ENCODE assay signal across 18 cellular contexts in genomic region chr11:117107701-117108590, GRCh38. TPM values are rescaled to one million over a fixed set of nuclear protein-coding genes. Genes with fewer than 3 reads are reported as not detected.
DNase-seq lines count a peak whose midpoint lies in the region; ATAC-seq and TF ChIP-seq lines count a peak whose summit lies in the region.
"Had no signal": no experiment of that assay in that cellular context is flagged by ENCODE, and none has a peak within 500 bp of the region (broad histone marks: within the 10 kb centered on the region; RNA-seq: fewer than 3 reads in every experiment).

No MANE protein-coding gene starts in this region.

- CTCF ChIA-PET in IMR-90 (lab: Yijun Ruan, JAX): interaction anchor here (0.8 to 1.4 kb wide), 3 partner anchors 227 to 317 kb away, joined by 3 read pairs; partner anchors contain the start of gene APOA5

- H3K36me3 ChIP-seq in IMR-90 (ENCODE audit: control insufficient read depth, insufficient read depth, low read length) (no peaks in the 10 kb centered on the region), Karpas-422 (ENCODE audit: insufficient read depth, low read length) (no peaks in the 10 kb centered on the region)

- H3K79me1 ChIP-seq in IMR-90 (ENCODE audit: low read depth in 1 of 2, low read length in 2 of 2): no peaks in the 10 kb centered on the region

- H2AFZ ChIP-seq in IMR-90 (replicated peaks; ENCODE audit: low read length, poor library complexity): no peak overlapping the region
- no peak overlapping the region for H2AFZ ChIP-seq in Karpas-422 (ENCODE audit: low read length)

- no peaks in the 10 kb centered on the region for H3K79me2 ChIP-seq in Karpas-422 (ENCODE audit: low read length)

- BruUV-seq in IMR-90 (replicated peaks; lab: Mats Ljungman, UMichigan): no TSS peak

- H3K27me3 ChIP-seq in IMR-90 (ENCODE audit: control insufficient read depth, insufficient read depth, low read length) (no peaks in the 10 kb centered on the region), Karpas-422 (ENCODE audit: low read length) (no peaks in the 10 kb centered on the region)

- no CpG with 5 or more reads among the region's 5 CpGs for WGBS in IMR-90 (ENCODE audit: extremely low coverage in 2 of 2, insufficient read length in 1 of 2), 2 experiments

- no peak overlapping the region for H2BK120ac ChIP-seq in IMR-90 (ENCODE audit: low read depth, low read length)

- no peak overlapping the region for H4K91ac ChIP-seq in IMR-90 (ENCODE audit: insufficient read depth, low read depth, low read length)

- ATAC-seq in IMR-90 (ENCODE audit: low read depth) (peak; percentile 82), HG03457 (IDR thresholded peaks at IDR 0.05; ENCODE audit: unreplicated experiment) (no peak), HG03521 (IDR thresholded peaks at IDR 0.05; ENCODE audit: unreplicated experiment) (no peak)
- ATAC-seq: T-cell had no signal

- no peak overlapping the region; a peak in 1 of 4 replicates for H4K8ac ChIP-seq in IMR-90 (ENCODE audit: low read depth in 2 of 2, low read length in 2 of 2)

- H3K4me1 ChIP-seq in IMR-90 (ENCODE audit: control insufficient read depth, insufficient read depth, low read length) (peaks cover 1% of the 10 kb centered on the region; the same call in 1 of the 2 replicates), Karpas-422 (ENCODE audit: low read length) (no peaks in the 10 kb centered on the region)

- POLR2A ChIA-PET in IMR-90 (lab: Charles Lee; ENCODE audit: unreplicated experiment): no interaction called here

- no peak overlapping the region for H2AK9ac ChIP-seq in IMR-90 (replicated peaks; ENCODE audit: low read depth, low read length, poor library complexity)

- TF ChIP-seq RAD21 in IMR-90 (IDR thresholded peaks at IDR 0.05; ENCODE audit: low read length): no peak

- no peak overlapping the region for H2BK5ac ChIP-seq in IMR-90 (ENCODE audit: low read depth, low read length, poor library complexity, severe bottlenecking)

- no peak overlapping the region for H3K4me3 ChIP-seq in IMR-90 (ENCODE audit: insufficient read depth, low read depth, low read length)
- H3K4me3 ChIP-seq in cardiac fibroblast (replicated peaks in 1 of 2; ENCODE audit: low read depth in 2 of 2, low read length in 2 of 2): no peak overlapping the region
- no peak overlapping the region for H3K4me3 ChIP-seq in Karpas-422 (ENCODE audit: low read length)

- DNase-seq in EH (ENCODE audit: low read depth) (peak; percentile 49), IMR-90 (peak; percentile 68), cardiac fibroblast (ENCODE audit: low read depth in 2 of 2) (peak; percentile 21 to 56), iris pigment epithelial cell (ENCODE audit: low read depth) (peak; percentile 70), Karpas-422 (no peak)
- DNase-seq in stimulated activated CD8-positive, alpha-beta memory T cell treated with anti-CD3 and anti-CD28 coated beads, Interleukin-4, amount 100 ng/mL, for 48 hours: no peak
- DNase-seq: C1 segment of cervical spinal cord, H9, MM.1S, NCI-H1105 treated with DMSO at 0.1 percent for 48 hours, NCI-H187 treated with DMSO at 0.1 percent for 48 hours, NCI-H2171 treated with DMSO at 0.1 percent for 48 hours, NCI-H510A, T-cell had no signal

- no peak overlapping the region for H3K56ac ChIP-seq in IMR-90 (ENCODE audit: extremely low read depth, insufficient read depth, low read length)

- intact Hi-C loops in IMR-90 (cut with micrococcal nuclease): loop anchor here (1.0 to 2.0 kb wide), 2 partner anchors 37 to 118 kb away; partner anchors contain the start of gene PAFAH1B2

- no peak overlapping the region for H2BK20ac ChIP-seq in IMR-90 (ENCODE audit: low read depth, low read length)

- H3K4me2 ChIP-seq in IMR-90 (ENCODE audit: low read depth, low read length) (no peak overlapping the region; the same call in 1 of the 2 replicates), Karpas-422 (ENCODE audit: low read depth, low read length, poor library complexity, severe bottlenecking) (no peak overlapping the region)
- H3K4me2 ChIP-seq: KMS-11 had no signal

- no peak overlapping the region for H3K4ac ChIP-seq in IMR-90 (ENCODE audit: low read depth, low read length)

- H3K9ac ChIP-seq in IMR-90 (ENCODE audit: low read depth, low read length) (no peak overlapping the region), Karpas-422 (ENCODE audit: low read length) (no peak overlapping the region)
- H3K9ac ChIP-seq: KMS-11 had no signal

- H4K20me1 ChIP-seq in IMR-90 (ENCODE audit: insufficient read depth, low read length) (no peaks in the 10 kb centered on the region), Karpas-422 (ENCODE audit: insufficient read depth, low read depth, low read length) (no peaks in the 10 kb centered on the region)

- no peak overlapping the region for H3K27ac ChIP-seq in IMR-90 (ENCODE audit: insufficient read depth, low read length)
- no peak overlapping the region for H3K27ac ChIP-seq in Karpas-422 (ENCODE audit: low read length)
- H3K27ac ChIP-seq: HL-60, KMS-11 had no signal

- TF ChIP-seq POLR2A in IMR-90 (IDR thresholded peaks at IDR 0.05; ENCODE audit: low read depth, low read length): no peak

- H4K5ac ChIP-seq in IMR-90 (ENCODE audit: low read depth, low read length): no peak overlapping the region

- no peaks in the 10 kb centered on the region for H3K9me2 ChIP-seq in Karpas-422 (replicated peaks; ENCODE audit: insufficient read depth, low read length)

- TF ChIP-seq CTCF in IMR-90 (conservative IDR thresholded peaks at IDR 0.05; ENCODE audit: low read depth, low read length) (no peak), cardiac fibroblast (IDR thresholded peaks at IDR 0.05; ENCODE audit: low read depth, low read length) (no peak)

- dilution Hi-C loops in IMR-90 (cut with HindIII; ENCODE audit: low sequenced_read_pairs, unreplicated experiment): no loop called here

- H3K9me1 ChIP-seq in IMR-90 (ENCODE audit: insufficient read depth, low read length): no peaks in the 10 kb centered on the region

- H3K9me3 ChIP-seq in IMR-90 (ENCODE audit: control insufficient read depth, insufficient read depth, low read length) (no peaks in the 10 kb centered on the region), Karpas-422 (ENCODE audit: low read length) (no peaks in the 10 kb centered on the region)

- in situ Hi-C loops in IMR-90 (cut with MboI; ENCODE audit: low sequenced_read_pairs): no loop called here

- H3K23ac ChIP-seq in IMR-90 (ENCODE audit: low read depth, low read length): no peak overlapping the region

- H3K18ac ChIP-seq in IMR-90 (ENCODE audit: low read depth, low read length): no peak overlapping the region

- no peak overlapping the region for H3K14ac ChIP-seq in IMR-90 (replicated peaks; ENCODE audit: low read depth, low read length)

- no peak overlapping the region for H2BK15ac ChIP-seq in IMR-90 (ENCODE audit: low read depth, low read length)

- no peak overlapping the region for H2AK5ac ChIP-seq in IMR-90 (ENCODE audit: low read depth, low read length)

TF ChIP-seq in IMR-90, 13 proteins besides CTCF, POLR2A, EP300 and RAD21:
- TF ChIP-seq CEBPB (IDR thresholded peaks at IDR 0.05; ENCODE audit: low read depth, low read length) (peak; percentile 88), MAFK (IDR thresholded peaks at IDR 0.05; ENCODE audit: low read depth, low read length) (peak; percentile 88), SMC3 (IDR thresholded peaks at IDR 0.05; ENCODE audit: low read depth, low read length) (no peak), ELK1 (IDR thresholded peaks at IDR 0.05; ENCODE audit: borderline replicate concordance, low read depth, low read length) (no peak), RFX5 (IDR thresholded peaks at IDR 0.05; ENCODE audit: low read depth, low read length) (no peak), CHD1 (IDR thresholded peaks at IDR 0.05; ENCODE audit: low read depth, low read length) (no peak), MAZ (IDR thresholded peaks at IDR 0.05; ENCODE audit: borderline replicate concordance, low read depth, low read length) (no peak), NFE2L2 (IDR thresholded peaks at IDR 0.05; ENCODE audit: low read depth, low read length) (no peak), FOS (IDR thresholded peaks at IDR 0.05; ENCODE audit: low read depth, low read length) (no peak), USF2 (IDR thresholded peaks at IDR 0.05; ENCODE audit: low read depth, low read length) (no peak), BHLHE40 (IDR thresholded peaks at IDR 0.05; ENCODE audit: low read depth, low read length) (no peak), RCOR1 (IDR thresholded peaks at IDR 0.05; ENCODE audit: insufficient replicate concordance, low read length) (no peak), MXI1 (IDR thresholded peaks at IDR 0.05; ENCODE audit: borderline replicate concordance, low read depth, low read length) (no peak)

RNA-seq across cellular contexts. Expression of gene SIK3, which starts 9.7 kb away (rescaled TPM):
- 8.2 and 17.2 TPM in 2 replicates for total RNA-seq in IMR-90 (2012; rRNA removed)
- 7.5 and 9.1 TPM in 2 replicates for polyA plus RNA-seq in IMR-90 (2012; rRNA removed)
- polyA plus RNA-seq in IMR-90 (2012; cell fraction: cytosol; rRNA removed): 4.5 and 6.9 TPM in 2 replicates
- 18.6 and 18.8 TPM in 2 replicates for polyA plus RNA-seq in IMR-90 (2012; cell fraction: nucleus; rRNA removed; ENCODE audit: low replicate concordance)
- 4.1 TPM in 2 replicates for total RNA-seq in Karpas-422 (2014; rRNA removed; shearing (Covaris generic); ENCODE audit: low replicate concordance)

RNA-seq across cellular contexts. Expression of gene PAFAH1B2, which starts 36.1 kb away (rescaled TPM):
- total RNA-seq in IMR-90 (2012; rRNA removed): 213 and 280 TPM in 2 replicates
- polyA plus RNA-seq in IMR-90 (2012; rRNA removed): 24.2 and 29.8 TPM in 2 replicates
- polyA plus RNA-seq in IMR-90 (2012; cell fraction: cytosol; rRNA removed): 10.3 and 25.1 TPM in 2 replicates
- polyA plus RNA-seq in IMR-90 (2012; cell fraction: nucleus; rRNA removed; ENCODE audit: low replicate concordance): 7.3 and 18.9 TPM in 2 replicates
- total RNA-seq in Karpas-422 (2014; rRNA removed; shearing (Covaris generic); ENCODE audit: low replicate concordance): 16.8 and 20.6 TPM in 2 replicates

Comparison
In these comparisons a context has a peak if more than half of its experiments do, and no peak if none do; other contexts are left out.
1. DNase-seq: peak in EH (single experiment), IMR-90 (single experiment), cardiac fibroblast (2 of 2) and iris pigment epithelial cell (single experiment); none in Karpas-422 (single experiment) and stimulated activated CD8-positive, alpha-beta memory T cell treated with anti-CD3 and anti-CD28 coated beads, Interleukin-4, amount 100 ng/mL, for 48 hours (single experiment).